9 cellular contexts compared by ENCODE assay signal in genomic region chr4:185307136-185307950, GRCh38.
DNase-seq lines count a peak whose midpoint lies in the region; ATAC-seq and TF ChIP-seq lines count a peak whose summit lies in the region.
"Had no signal": no experiment of that assay in that cellular context is flagged by ENCODE, and none has a peak within 500 bp of the region (broad histone marks: within the 10 kb centered on the region; RNA-seq: fewer than 3 reads in every experiment).

No MANE protein-coding gene starts in this region.

- H3K9me3 ChIP-seq in gastroesophageal sphincter: no peaks in the 10 kb centered on the region
- H3K9me3 ChIP-seq: thoracic aorta had no signal

- CTCF ChIA-PET in GM10248 (lab: Yijun Ruan, JAX): interaction anchor here (1.0 to 2.4 kb wide), 7 partner anchors 9 to 599 kb away, joined by 3 to 7 read pairs (median 6); no protein-coding TSS in a partner anchor

- no peaks in the 10 kb centered on the region for H3K4me1 ChIP-seq in gastroesophageal sphincter

- DNase-seq in GM10248 (ENCODE audit: extremely low spot score) (peak; percentile 67), choroid plexus epithelial cell (ENCODE audit: low read depth) (peak; percentile 24), NCI-H1105 (lab: John Stamatoyannopoulos, UW) (no peak), dermis blood vessel endothelial cell (no peak)
- DNase-seq in effector CD8-positive, alpha-beta T cell (lab: John Stamatoyannopoulos, UW): no peak

- TF ChIP-seq POLR2A in gastroesophageal sphincter (IDR thresholded peaks at IDR 0.05): no peak

- no peak overlapping the region for H3K27ac ChIP-seq in gastroesophageal sphincter

- TF ChIP-seq CTCF in GM10248 (IDR thresholded peaks at IDR 0.05; ENCODE audit: control extremely low read depth, extremely low read depth, low read depth, missing control alignments) (no peak), choroid plexus epithelial cell (conservative IDR thresholded peaks at IDR 0.05; ENCODE audit: low read depth, low read length) (no peak), gastroesophageal sphincter (IDR thresholded peaks at IDR 0.05) (no peak)

- POLR2A ChIA-PET in GM10248 (lab: Yijun Ruan, JAX): interaction anchor here (1.2 to 1.6 kb wide), 2 partner anchors 35 to 164 kb away, joined by 3 to 4 read pairs; partner anchors contain the start of gene SLC25A4

- TF ChIP-seq EP300 in gastroesophageal sphincter (IDR thresholded peaks at IDR 0.05): no peak

- 74 to 91% methylated on average over 4 to 5 of the region's 5 CpGs for WGBS in gastroesophageal sphincter (ENCODE audit: low coverage in 1 of 2), 2 donors

- peak; percentile 70 for ATAC-seq in GM19463 (IDR thresholded peaks at IDR 0.05; ENCODE audit: unreplicated experiment)
- ATAC-seq in HG03139 (IDR thresholded peaks at IDR 0.05; ENCODE audit: unreplicated experiment): peak; percentile 72
- no peak for ATAC-seq in gastroesophageal sphincter

- H3K36me3 ChIP-seq in gastroesophageal sphincter: peaks cover 0 to 47% of the 10 kb centered on the region in 2 donors

- H3K27me3 ChIP-seq in gastroesophageal sphincter: no peaks in the 10 kb centered on the region

- H3K4me3 ChIP-seq in choroid plexus epithelial cell (ENCODE audit: low read depth, low read length) (no peak overlapping the region), gastroesophageal sphincter (no peak overlapping the region)
- H3K4me3 ChIP-seq: thoracic aorta had no signal

Comparison
In these comparisons a context has a peak if more than half of its experiments do, and no peak if none do; other contexts are left out.
1. DNase-seq: peak in GM10248 (single experiment) and choroid plexus epithelial cell (single experiment); none in effector CD8-positive, alpha-beta T cell (single experiment), NCI-H1105 (single experiment) and dermis blood vessel endothelial cell (single experiment).